ENCODE assay signal across 31 cellular contexts in the genomic region with DNA sequence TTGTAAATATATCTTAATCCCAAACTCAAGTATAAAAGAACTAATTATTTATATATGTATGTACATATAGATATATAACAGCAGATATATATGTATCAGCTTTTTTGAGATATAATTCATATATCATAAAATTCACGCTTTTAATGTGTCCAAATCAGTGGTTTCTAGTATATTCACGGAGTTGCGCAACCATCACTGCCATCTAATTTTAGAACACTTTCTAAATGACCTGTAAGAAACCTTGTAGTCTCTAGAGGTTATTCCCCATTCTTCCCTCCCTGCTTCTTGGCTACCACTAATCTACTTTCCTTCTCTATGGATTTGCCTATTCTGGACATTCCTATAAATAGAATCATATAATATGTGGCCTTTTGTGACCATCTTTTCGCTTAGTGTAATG.
"Had no signal": no experiment of that assay in that cellular context is flagged by ENCODE, and none has a peak within 500 bp of the region (broad histone marks: within the 10 kb centered on the region; RNA-seq: fewer than 3 reads in every experiment).

No MANE protein-coding gene starts in this region.

- DNase-seq: activated CD4-positive, alpha-beta T cell treated with anti-CD3 and anti-CD28 coated beads for 1 hour; activated CD4-positive, alpha-beta T cell treated with anti-CD3 and anti-CD28 coated beads for 48 hours; activated CD4-positive, alpha-beta T cell treated with anti-CD3 and anti-CD28 coated beads, Interleukin-2, amount 50 U/mL, for 4 hours; activated CD4-positive, CD25-positive, alpha-beta regulatory T cell; activated CD8-positive, alpha-beta T cell treated with anti-CD3 and anti-CD28 coated beads for 36 hours; activated gamma-delta T cell; activated naive CD4-positive, alpha-beta T cell treated with Interleukin-2 at 50 U/mL for 16 hours; activated naive CD8-positive, alpha-beta T cell treated with anti-CD3 and anti-CD28 coated beads, Interleukin-2, amount 10 ng/mL, durations not matched to agents 7 days and 5 days; activated T-cell treated with anti-CD3 and anti-CD28 coated beads, Interleukin-2, amount 50 U/mL, for 24 hours; body of pancreas; caudate nucleus; cerebellar nuclear complex; Karpas-422; NCI-H1092 treated with DMSO at 0.1 percent for 48 hours; NCI-H1417; NCI-H146; NCI-H187; NCI-H2029 treated with DMSO at 0.1 percent for 48 hours; NCI-H2107; NCI-H2171; NCI-H510A; NCI-H526; NCI-H748 treated with DMSO at 0.1 percent for 48 hours; NK-92 treated with Interleukin-12 subunit alpha and Interleukin-12 subunit beta, amount 100 ng/mL, for 24 hours; Right ventricle myocardium superior; SW 1271; T-helper 1 cell; T-helper 2 cell; T-helper 9 cell; WERI-Rb-1 had no signal

- H3K36me3 ChIP-seq: WERI-Rb-1 had no signal

- H3K9me3 ChIP-seq: body of pancreas had no signal

- ATAC-seq: activated CD8-positive, alpha-beta T cell treated with anti-CD3 and anti-CD28 coated beads for 36 hours; body of pancreas had no signal

- FAIRE-seq: bronchial epithelial cell had no signal

- H3K27me3 ChIP-seq: body of pancreas had no signal

- H3K27ac ChIP-seq: body of pancreas, WERI-Rb-1 had no signal

- H3K4me3 ChIP-seq: body of pancreas had no signal

- H3K4me1 ChIP-seq: body of pancreas had no signal
